12 cellular contexts compared by ENCODE assay signal in genomic region chr22:25148149-25148691, GRCh38. TPM values are rescaled to one million over a fixed set of nuclear protein-coding genes. Genes with fewer than 3 reads are reported as not detected.
DNase-seq lines count a peak whose midpoint lies in the region; ATAC-seq and TF ChIP-seq lines count a peak whose summit lies in the region.
"Had no signal": no experiment of that assay in that cellular context is flagged by ENCODE, and none has a peak within 500 bp of the region (broad histone marks: within the 10 kb centered on the region; RNA-seq: fewer than 3 reads in every experiment).

No MANE protein-coding gene starts in this region.

- peaks cover 3% of the 10 kb centered on the region for H3K27me3 Mint-ChIP-seq in endothelial cell (ENCODE audit: unreplicated experiment)
- no peaks in the 10 kb centered on the region for H3K27me3 Mint-ChIP-seq in activated CD4-positive, alpha-beta T cell treated with anti-CD3 and anti-CD28 coated beads, Interleukin-2, amount 10 ng/mL, durations not matched to agents 24 days and 14 days

- intact Hi-C loops in right lobe of liver (cut with DNase I): no loop called here
- intact Hi-C loops in activated CD4-positive, alpha-beta T cell treated with anti-CD3 and anti-CD28 coated beads, Interleukin-2, amount 10 ng/mL, durations not matched to agents 24 days and 14 days (cut with micrococcal nuclease): no loop called here

- no peak for TF ChIP-seq EP300 in suprapubic skin (IDR thresholded peaks at IDR 0.05)

- peaks cover 0 to 23% (median 6%) of the 10 kb centered on the region in 4 donors for H3K4me1 ChIP-seq in right lobe of liver
- peaks cover 58% of the 10 kb centered on the region for H3K4me1 ChIP-seq in suprapubic skin

- DNase-seq in OCI-M2 (lab: John Stamatoyannopoulos, UW; ENCODE audit: unreplicated experiment) (peak; percentile 35), endothelial cell (ENCODE audit: low spot score) (peak; percentile 33), right lobe of liver (peak; percentile 60 to 88 (median 84)), suprapubic skin (ENCODE audit: low spot score in 2 of 2) (no peak), DMS114 treated with DMSO at 0.1 percent for 48 hours (lab: John Stamatoyannopoulos, UW; ENCODE audit: unreplicated experiment) (no peak)
- no peak for DNase-seq in activated CD4-positive, alpha-beta T cell treated with anti-CD3 and anti-CD28 coated beads, Interleukin-2, amount 10 ng/mL, durations not matched to agents 24 days and 14 days
- DNase-seq: NCI-H526 treated with DMSO at 0.1 percent for 48 hours, T-helper 2 cell had no signal

- WGBS in right lobe of liver (ENCODE audit: insufficient coverage, low coverage, low lambda C conversion rate, missing lambda C conversion rate): 21% methylated on average over 4 of the region's 4 CpGs
- WGBS in suprapubic skin: 25% methylated on average over 4 of the region's 4 CpGs

- H3K4me1 Mint-ChIP-seq in endothelial cell (ENCODE audit: unreplicated experiment): peaks cover 33% of the 10 kb centered on the region
- no peaks in the 10 kb centered on the region for H3K4me1 Mint-ChIP-seq in activated CD4-positive, alpha-beta T cell treated with anti-CD3 and anti-CD28 coated beads, Interleukin-2, amount 10 ng/mL, durations not matched to agents 24 days and 14 days
- H3K4me1 Mint-ChIP-seq: neural crest cell had no signal

- no peak overlapping the region for H3K4me3 ChIP-seq in right lobe of liver
- H3K4me3 ChIP-seq in suprapubic skin: no peak overlapping the region

- TF ChIP-seq POLR2A in right lobe of liver (IDR thresholded peaks at IDR 0.05) (no peak), suprapubic skin (IDR thresholded peaks at IDR 0.05) (no peak)

- H3K36me3 Mint-ChIP-seq in endothelial cell (ENCODE audit: low read depth, unreplicated experiment): peaks cover 11% of the 10 kb centered on the region
- no peaks in the 10 kb centered on the region for H3K36me3 Mint-ChIP-seq in activated CD4-positive, alpha-beta T cell treated with anti-CD3 and anti-CD28 coated beads, Interleukin-2, amount 10 ng/mL, durations not matched to agents 24 days and 14 days (ENCODE audit: low read depth)

- no peaks in the 10 kb centered on the region for H3K9me3 ChIP-seq in right lobe of liver
- no peaks in the 10 kb centered on the region for H3K9me3 ChIP-seq in suprapubic skin

- H3K9me3 Mint-ChIP-seq in endothelial cell (ENCODE audit: unreplicated experiment): no peaks in the 10 kb centered on the region
- no peaks in the 10 kb centered on the region for H3K9me3 Mint-ChIP-seq in activated CD4-positive, alpha-beta T cell treated with anti-CD3 and anti-CD28 coated beads, Interleukin-2, amount 10 ng/mL, durations not matched to agents 24 days and 14 days
- H3K9me3 Mint-ChIP-seq: neural crest cell had no signal

- H3K27me3 ChIP-seq in right lobe of liver (no peaks in the 10 kb centered on the region), suprapubic skin (no peaks in the 10 kb centered on the region)

- ATAC-seq in right lobe of liver (peak; percentile 85 to 93 (median 86)), GM18520 (IDR thresholded peaks at IDR 0.05; ENCODE audit: unreplicated experiment) (no peak), HG02870 (IDR thresholded peaks at IDR 0.05; ENCODE audit: unreplicated experiment) (no peak)

- H3K27ac ChIP-seq in right lobe of liver (peak overlapping the region in 1 of 3 donors; percentile 20), suprapubic skin (peak overlapping the region; percentile 77)

- TF ChIP-seq CTCF in endothelial cell (IDR thresholded peaks at IDR 0.05; ENCODE audit: unreplicated experiment): no peak
- TF ChIP-seq CTCF in right lobe of liver (IDR thresholded peaks at IDR 0.05): no peak
- no peak for TF ChIP-seq CTCF in suprapubic skin (IDR thresholded peaks at IDR 0.05)

- H3K4me3 Mint-ChIP-seq in endothelial cell (ENCODE audit: unreplicated experiment): no peak overlapping the region
- H3K4me3 Mint-ChIP-seq in activated CD4-positive, alpha-beta T cell treated with anti-CD3 and anti-CD28 coated beads, Interleukin-2, amount 10 ng/mL, durations not matched to agents 24 days and 14 days: no peak overlapping the region
- H3K4me3 Mint-ChIP-seq: neural crest cell had no signal

- H3K36me3 ChIP-seq in right lobe of liver: no peaks in the 10 kb centered on the region
- no peaks in the 10 kb centered on the region for H3K36me3 ChIP-seq in suprapubic skin

- no peak overlapping the region for H3K27ac Mint-ChIP-seq in endothelial cell (ENCODE audit: unreplicated experiment)
- no peak overlapping the region for H3K27ac Mint-ChIP-seq in activated CD4-positive, alpha-beta T cell treated with anti-CD3 and anti-CD28 coated beads, Interleukin-2, amount 10 ng/mL, durations not matched to agents 24 days and 14 days

RNA-seq across cellular contexts. Expression of gene CRYBB3, which starts 51.4 kb away (rescaled TPM):
- total RNA-seq in endothelial cell (ENCODE audit: unreplicated experiment): 0.97 TPM
- total RNA-seq in right lobe of liver: under 1 TPM in 3 of 6 experiments, not detected in 3; 0.40 to 0.70 (median 0.69) TPM
- not detected for total RNA-seq in suprapubic skin
- total RNA-seq in activated CD4-positive, alpha-beta T cell treated with anti-CD3 and anti-CD28 coated beads, Interleukin-2, amount 10 ng/mL, durations not matched to agents 24 days and 14 days: 0.49 TPM in 1 of 2 replicates, not detected in the other
- total RNA-seq: fibroblast of villous mesenchyme, neural crest cell had no signal

Comparison
In these comparisons a context has a peak if more than half of its experiments do, and no peak if none do; other contexts are left out.
1. DNase-seq: peak in OCI-M2 (single experiment), endothelial cell (single experiment) and right lobe of liver (3 of 3); none in suprapubic skin (0 of 2), DMS114 treated with DMSO at 0.1 percent for 48 hours (single experiment) and activated CD4-positive, alpha-beta T cell treated with anti-CD3 and anti-CD28 coated beads, Interleukin-2, amount 10 ng/mL, durations not matched to agents 24 days and 14 days (single experiment).
2. ATAC-seq: peak in right lobe of liver (4 of 4); none in GM18520 (single experiment) and HG02870 (single experiment).